In the genomic region with DNA sequence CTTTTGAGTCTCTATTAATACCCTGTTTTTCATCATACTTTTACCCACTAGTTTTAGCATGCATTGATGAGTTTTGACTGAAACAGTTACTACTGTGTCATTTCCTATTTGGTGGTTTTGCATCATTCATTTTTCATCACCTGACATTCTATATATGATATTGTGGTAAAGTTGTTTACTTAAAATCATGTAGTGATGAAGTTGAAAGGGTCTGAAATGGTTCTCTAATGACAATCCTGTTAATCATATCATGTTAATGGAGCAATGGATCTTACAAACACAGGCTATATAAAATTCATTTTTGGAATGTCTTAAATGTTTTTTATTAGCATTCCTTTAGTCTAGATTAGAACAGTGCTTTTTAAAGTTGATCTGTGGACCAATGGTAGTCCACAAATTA, we compare ENCODE assay signal across 11 cellular contexts.
DNase-seq lines count a peak whose midpoint lies in the region; ATAC-seq, FAIRE-seq and TF ChIP-seq lines count a peak whose summit lies in the region.
"Had no signal": no experiment of that assay in that cellular context is flagged by ENCODE, and none has a peak within 500 bp of the region (broad histone marks: within the 10 kb centered on the region; RNA-seq: fewer than 3 reads in every experiment).

No MANE protein-coding gene starts in this region.

- no peak overlapping the region for H3K4me2 ChIP-seq in IMR-90 (ENCODE audit: low read depth, low read length)

- no peaks in the 10 kb centered on the region for H3K27me3 ChIP-seq in IMR-90 (ENCODE audit: control insufficient read depth, insufficient read depth, low read length)
- no peaks in the 10 kb centered on the region for H3K27me3 ChIP-seq in bronchial epithelial cell (ENCODE audit: control insufficient read depth, insufficient read depth, low read length)
- H3K27me3 ChIP-seq: tibial artery had no signal

- H3K4me3 ChIP-seq in IMR-90 (ENCODE audit: insufficient read depth, low read depth, low read length) (no peak overlapping the region), bronchial epithelial cell (ENCODE audit: low read depth, low read length) (no peak overlapping the region)
- H3K4me3 ChIP-seq: tibial artery had no signal

- H3K27ac Mint-ChIP-seq in activated CD4-positive, alpha-beta T cell treated with anti-CD3 and anti-CD28 coated beads, Interleukin-2, amount 10 ng/mL, durations not matched to agents 7 days and 5 days, result peak overlapping the region; percentile 58
- H3K27ac Mint-ChIP-seq in stimulated activated memory B cell treated with anti-CD40 and anti-IgM and Interleukin-4, amounts not matched to agents 10 μg/mL and 1 μg/mL and 100 μg/mL, for 72 hours, result peak overlapping the region; percentile 79

- in situ Hi-C loops in IMR-90 (cut with MboI; ENCODE audit: low sequenced_read_pairs), result no loop called here

- H3K79me1 ChIP-seq in IMR-90 (ENCODE audit: low read depth in 1 of 2, low read length in 2 of 2), result peaks cover 17 to 44% of the 10 kb centered on the region in 2 experiments

- POLR2A ChIA-PET in activated CD4-positive, alpha-beta T cell treated with anti-CD3 and anti-CD28 coated beads, Interleukin-2, amount 10 ng/mL, durations not matched to agents 7 days and 5 days (lab: Charles Lee), result no interaction called here
- POLR2A ChIA-PET in IMR-90 (lab: Charles Lee; ENCODE audit: unreplicated experiment), result no interaction called here

- no peak overlapping the region for H3K4ac ChIP-seq in IMR-90 (ENCODE audit: low read depth, low read length)

- no peak overlapping the region for H3K18ac ChIP-seq in IMR-90 (ENCODE audit: low read depth, low read length)

- H2BK5ac ChIP-seq in IMR-90 (ENCODE audit: low read depth, low read length, poor library complexity, severe bottlenecking), result no peak overlapping the region

- H2AK5ac ChIP-seq in IMR-90 (ENCODE audit: low read depth, low read length), result no peak overlapping the region

- no peak overlapping the region for H3K9ac ChIP-seq in IMR-90 (ENCODE audit: low read depth, low read length)

- no TSS peak for BruUV-seq in IMR-90 (replicated peaks; lab: Mats Ljungman, UMichigan)

- CTCF ChIA-PET in activated CD4-positive, alpha-beta T cell treated with anti-CD3 and anti-CD28 coated beads, Interleukin-2, amount 10 ng/mL, durations not matched to agents 7 days and 5 days (lab: Charles Lee), result no interaction called here
- CTCF ChIA-PET in IMR-90 (lab: Yijun Ruan, JAX), result no interaction called here

- H2AFZ ChIP-seq in IMR-90 (replicated peaks; ENCODE audit: low read length, poor library complexity), result no peak overlapping the region

- H2AK9ac ChIP-seq in IMR-90 (replicated peaks; ENCODE audit: low read depth, low read length, poor library complexity), result no peak overlapping the region

- peaks cover 21% of the 10 kb centered on the region for H4K20me1 ChIP-seq in IMR-90 (ENCODE audit: insufficient read depth, low read length)

- no peak overlapping the region for H3K27ac ChIP-seq in IMR-90 (ENCODE audit: insufficient read depth, low read length)
- H3K27ac ChIP-seq: tibial artery had no signal

- H2BK20ac ChIP-seq in IMR-90 (ENCODE audit: low read depth, low read length), result no peak overlapping the region

- no peak for DNase-seq in activated CD4-positive, alpha-beta T cell treated with anti-CD3 and anti-CD28 coated beads, Interleukin-2, amount 10 ng/mL, durations not matched to agents 7 days and 5 days
- DNase-seq in activated CD4-positive, alpha-beta T cell treated with anti-CD3 and anti-CD28 coated beads for 48 hours, result no peak
- DNase-seq in IMR-90 (peak; percentile 39), bronchial epithelial cell (ENCODE audit: low read depth) (peak; percentile 84), DMS153 treated with DMSO at 0.1 percent for 48 hours (lab: John Stamatoyannopoulos, UW; ENCODE audit: unreplicated experiment) (no peak), SW 1271 (lab: John Stamatoyannopoulos, UW) (no peak)
- DNase-seq: tibial artery had no signal

- no peak overlapping the region for H3K14ac ChIP-seq in IMR-90 (replicated peaks; ENCODE audit: low read depth, low read length)

- ATAC-seq in IMR-90 (ENCODE audit: low read depth), result peak; percentile 68
- peak; percentile 55 for ATAC-seq in stimulated activated memory B cell treated with anti-CD40 and anti-IgM and Interleukin-4, amounts not matched to agents 10 μg/mL and 1 μg/mL and 100 μg/mL, for 72 hours
- no peak for ATAC-seq in HG03521 (IDR thresholded peaks at IDR 0.05; ENCODE audit: unreplicated experiment)
- ATAC-seq: sciatic nerve had no signal

- TF ChIP-seq CTCF in IMR-90 (conservative IDR thresholded peaks at IDR 0.05; ENCODE audit: low read depth, low read length) (no peak), bronchial epithelial cell (IDR thresholded peaks at IDR 0.05; ENCODE audit: insufficient read depth, low read length, severe bottlenecking) (no peak)

- H3K56ac ChIP-seq in IMR-90 (ENCODE audit: extremely low read depth, insufficient read depth, low read length), result no peak overlapping the region

- no peak overlapping the region for H4K91ac ChIP-seq in IMR-90 (ENCODE audit: insufficient read depth, low read depth, low read length)

- no peak overlapping the region for H4K8ac ChIP-seq in IMR-90 (ENCODE audit: low read depth in 2 of 2, low read length in 2 of 2)

- peaks cover 2% of the 10 kb centered on the region; the same call in 1 of the 2 replicates for H3K4me1 ChIP-seq in IMR-90 (ENCODE audit: control insufficient read depth, insufficient read depth, low read length)

- TF ChIP-seq POLR2A in IMR-90 (IDR thresholded peaks at IDR 0.05; ENCODE audit: low read depth, low read length), result no peak

- dilution Hi-C loops in IMR-90 (cut with HindIII; ENCODE audit: low sequenced_read_pairs, unreplicated experiment), result no loop called here

- H3K9me3 ChIP-seq in IMR-90 (ENCODE audit: control insufficient read depth, insufficient read depth, low read length), result no peaks in the 10 kb centered on the region
- H3K9me3 ChIP-seq: tibial artery had no signal

- FAIRE-seq in bronchial epithelial cell (lab: Jason Lieb, UNC), result no peak

- H3K27me3 Mint-ChIP-seq in activated CD4-positive, alpha-beta T cell treated with anti-CD3 and anti-CD28 coated beads, Interleukin-2, amount 10 ng/mL, durations not matched to agents 7 days and 5 days, result no peaks in the 10 kb centered on the region
- no peaks in the 10 kb centered on the region for H3K27me3 Mint-ChIP-seq in stimulated activated memory B cell treated with anti-CD40 and anti-IgM and Interleukin-4, amounts not matched to agents 10 μg/mL and 1 μg/mL and 100 μg/mL, for 72 hours

- H3K4me1 Mint-ChIP-seq in activated CD4-positive, alpha-beta T cell treated with anti-CD3 and anti-CD28 coated beads, Interleukin-2, amount 10 ng/mL, durations not matched to agents 7 days and 5 days, result peaks cover 37% of the 10 kb centered on the region
- peaks cover 39% of the 10 kb centered on the region for H3K4me1 Mint-ChIP-seq in stimulated activated memory B cell treated with anti-CD40 and anti-IgM and Interleukin-4, amounts not matched to agents 10 μg/mL and 1 μg/mL and 100 μg/mL, for 72 hours

- H3K4me3 Mint-ChIP-seq in activated CD4-positive, alpha-beta T cell treated with anti-CD3 and anti-CD28 coated beads, Interleukin-2, amount 10 ng/mL, durations not matched to agents 7 days and 5 days, result no peak overlapping the region
- peak overlapping the region; percentile 14 for H3K4me3 Mint-ChIP-seq in stimulated activated memory B cell treated with anti-CD40 and anti-IgM and Interleukin-4, amounts not matched to agents 10 μg/mL and 1 μg/mL and 100 μg/mL, for 72 hours
- H3K4me3 Mint-ChIP-seq: nephron had no signal

- no peak for TF ChIP-seq RAD21 in IMR-90 (IDR thresholded peaks at IDR 0.05; ENCODE audit: low read length)

- H3K9me3 Mint-ChIP-seq in activated CD4-positive, alpha-beta T cell treated with anti-CD3 and anti-CD28 coated beads, Interleukin-2, amount 10 ng/mL, durations not matched to agents 7 days and 5 days, result peaks cover 2% of the 10 kb centered on the region
- H3K9me3 Mint-ChIP-seq in stimulated activated memory B cell treated with anti-CD40 and anti-IgM and Interleukin-4, amounts not matched to agents 10 μg/mL and 1 μg/mL and 100 μg/mL, for 72 hours, result no peaks in the 10 kb centered on the region

- intact Hi-C loops in IMR-90 (cut with micrococcal nuclease), result loop anchor here (5.0 kb wide), 1 partner anchor 288 kb away; the partner anchor contains the start of genes NLN and SGTB

- H3K36me3 Mint-ChIP-seq in activated CD4-positive, alpha-beta T cell treated with anti-CD3 and anti-CD28 coated beads, Interleukin-2, amount 10 ng/mL, durations not matched to agents 7 days and 5 days (ENCODE audit: low read depth), result peaks cover 44% of the 10 kb centered on the region
- H3K36me3 Mint-ChIP-seq in stimulated activated memory B cell treated with anti-CD40 and anti-IgM and Interleukin-4, amounts not matched to agents 10 μg/mL and 1 μg/mL and 100 μg/mL, for 72 hours, result peaks cover 14% of the 10 kb centered on the region

- no peak overlapping the region for H4K5ac ChIP-seq in IMR-90 (ENCODE audit: low read depth, low read length)

- H3K23ac ChIP-seq in IMR-90 (ENCODE audit: low read depth, low read length), result no peak overlapping the region

- H3K36me3 ChIP-seq in IMR-90 (ENCODE audit: control insufficient read depth, insufficient read depth, low read length), result peaks cover 12% of the 10 kb centered on the region
- H3K36me3 ChIP-seq in bronchial epithelial cell (ENCODE audit: control insufficient read depth, insufficient read depth, low read length), result no peaks in the 10 kb centered on the region
- H3K36me3 ChIP-seq: tibial artery had no signal

- H2BK15ac ChIP-seq in IMR-90 (ENCODE audit: low read depth, low read length), result no peak overlapping the region

- H2BK120ac ChIP-seq in IMR-90 (ENCODE audit: low read depth, low read length), result no peak overlapping the region

- H3K9me1 ChIP-seq in IMR-90 (ENCODE audit: insufficient read depth, low read length), result no peaks in the 10 kb centered on the region; the same call in 1 of the 2 replicates

TF ChIP-seq in IMR-90, 13 proteins besides CTCF, POLR2A, EP300 and RAD21:
- TF ChIP-seq MAZ (IDR thresholded peaks at IDR 0.05; ENCODE audit: borderline replicate concordance, low read depth, low read length) (no peak), USF2 (IDR thresholded peaks at IDR 0.05; ENCODE audit: low read depth, low read length) (no peak), MXI1 (IDR thresholded peaks at IDR 0.05; ENCODE audit: borderline replicate concordance, low read depth, low read length) (no peak), CEBPB (IDR thresholded peaks at IDR 0.05; ENCODE audit: low read depth, low read length) (no peak)

Comparison
In these comparisons a context has a peak if more than half of its experiments do, and no peak if none do; other contexts are left out.
1. DNase-seq: peak in IMR-90 (single experiment) and bronchial epithelial cell (single experiment); none in activated CD4-positive, alpha-beta T cell treated with anti-CD3 and anti-CD28 coated beads, Interleukin-2, amount 10 ng/mL, durations not matched to agents 7 days and 5 days (single experiment), activated CD4-positive, alpha-beta T cell treated with anti-CD3 and anti-CD28 coated beads for 48 hours (single experiment), DMS153 treated with DMSO at 0.1 percent for 48 hours (single experiment) and SW 1271 (0 of 2).